Comparison of ENCODE assay signal across 8 cellular contexts in the genomic region with DNA sequence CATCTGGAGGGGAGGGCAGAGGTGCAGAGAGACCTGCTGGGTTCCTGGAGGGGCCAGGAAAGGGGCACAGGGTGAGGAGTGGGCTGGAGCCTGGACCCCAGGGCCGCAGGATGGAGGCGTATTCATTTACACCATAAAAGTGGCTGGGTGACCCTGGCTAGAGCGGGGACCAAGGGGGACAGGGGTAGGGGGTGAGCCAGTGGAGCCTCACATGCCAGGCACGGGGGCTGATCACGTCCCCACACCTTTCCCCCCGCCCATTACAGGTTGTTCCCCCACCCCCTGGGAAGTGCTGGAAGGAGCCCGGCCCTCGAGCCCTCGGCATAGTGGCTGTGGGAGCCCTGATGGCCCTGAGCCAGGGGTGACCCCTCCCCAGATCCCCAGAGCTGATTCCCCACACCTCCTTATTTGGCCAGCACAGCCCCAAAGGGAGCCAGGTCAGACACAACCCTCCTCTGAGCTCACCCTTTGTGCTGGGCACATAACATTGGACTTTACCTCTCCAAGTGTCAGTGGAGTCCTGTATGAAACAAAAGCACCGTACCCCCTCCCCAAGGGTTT. TPM values are rescaled to one million over a fixed set of nuclear protein-coding genes. Genes with fewer than 3 reads are reported as not detected.
DNase-seq lines count a peak whose midpoint lies in the region; ATAC-seq and TF ChIP-seq lines count a peak whose summit lies in the region.

No MANE protein-coding gene starts in this region.

- intact Hi-C loops in Calu3 (cut with micrococcal nuclease; ENCODE audit: unreplicated experiment) (loop anchor here (10.0 kb wide), 1 partner anchor 165 kb away; no protein-coding TSS in a partner anchor), ovary (cut with DNase I) (loop anchor here (5.0 to 10.0 kb wide), 5 partner anchors 55 to 165 kb away; partner anchors contain the start of gene CHKA (in 1 of the 4))

- H3K4me3 ChIP-seq in Karpas-422 (ENCODE audit: low read length) (peak overlapping the region; percentile 71), ovary (peak overlapping the region; percentile 72)
- H3K4me3 ChIP-seq in effector memory CD4-positive, alpha-beta T cell (ENCODE audit: insufficient read depth, low read depth, low read length, poor library complexity, severe bottlenecking) = peak overlapping the region; percentile 92

- TF ChIP-seq POLR2A in ovary (IDR thresholded peaks at IDR 0.05) = no peak

- no peaks in the 10 kb centered on the region for H3K27me3 Mint-ChIP-seq in Calu3 (ENCODE audit: unreplicated experiment)

- H3K79me2 ChIP-seq in Karpas-422 (ENCODE audit: low read length) = peaks cover 9% of the 10 kb centered on the region; the same call in 1 of the 2 replicates

- no peaks in the 10 kb centered on the region for H3K9me3 Mint-ChIP-seq in Calu3 (ENCODE audit: low read depth, unreplicated experiment)

- H3K9me2 ChIP-seq in Karpas-422 (replicated peaks; ENCODE audit: insufficient read depth, low read length) = no peaks in the 10 kb centered on the region

- peak overlapping the region; percentile 72 for H3K9ac ChIP-seq in Karpas-422 (ENCODE audit: low read length)

- peaks cover 40% of the 10 kb centered on the region for H3K4me1 ChIP-seq in Karpas-422 (ENCODE audit: low read length)
- peaks cover 36% of the 10 kb centered on the region for H3K4me1 ChIP-seq in effector memory CD4-positive, alpha-beta T cell (ENCODE audit: control insufficient read depth, insufficient read depth, low read length, poor library complexity, severe bottlenecking)
- peaks cover 14% of the 10 kb centered on the region for H3K4me1 ChIP-seq in ovary (ENCODE audit: insufficient read depth)

- TF ChIP-seq CTCF in Calu3 (IDR thresholded peaks at IDR 0.05; ENCODE audit: unreplicated experiment) = no peak
- TF ChIP-seq CTCF in ovary (IDR thresholded peaks at IDR 0.05) = no peak

- WGBS in ovary, 3 donors = 37 to 51% (median 43%) methylated on average over 8 to 10 of the region's 10 CpGs

- DNase-seq in Calu3 (no peak), Karpas-422 (no peak), ovary (peak in 3 of 5 donors; percentile 40 to 63 (median 60)), NCI-H82 treated with DMSO at 0.1 percent for 48 hours (lab: John Stamatoyannopoulos, UW; ENCODE audit: unreplicated experiment) (no peak), SIG-M5 treated with dmso at 0.1 percent for 504 hours (lab: John Stamatoyannopoulos, UW; ENCODE audit: unreplicated experiment) (no peak), amniotic stem cell (lab: John Stamatoyannopoulos, UW) (no peak)
- DNase-seq in effector memory CD4-positive, alpha-beta T cell = no peak

- peaks cover 10% of the 10 kb centered on the region for H3K4me1 Mint-ChIP-seq in Calu3 (ENCODE audit: low read depth, unreplicated experiment)

- no peak overlapping the region for H3K27ac Mint-ChIP-seq in Calu3 (ENCODE audit: unreplicated experiment)

- H3K27ac ChIP-seq in Karpas-422 (ENCODE audit: low read length) (peak overlapping the region; percentile 81), ovary (peak overlapping the region; percentile 70 to 84)
- H3K27ac ChIP-seq in effector memory CD4-positive, alpha-beta T cell (ENCODE audit: insufficient read depth, low read length, poor library complexity, severe bottlenecking) = peak overlapping the region; percentile 84

- H3K27me3 ChIP-seq in Karpas-422 (ENCODE audit: low read length) = no peaks in the 10 kb centered on the region
- H3K27me3 ChIP-seq in effector memory CD4-positive, alpha-beta T cell (replicated peaks; ENCODE audit: control insufficient read depth, insufficient read depth, low read length, poor library complexity, severe bottlenecking) = no peaks in the 10 kb centered on the region
- H3K27me3 ChIP-seq in ovary = no peaks in the 10 kb centered on the region

- H3K4me2 ChIP-seq in Karpas-422 (ENCODE audit: low read depth, low read length, poor library complexity, severe bottlenecking) = peak overlapping the region; percentile 72

- H3K36me3 ChIP-seq in Karpas-422 (ENCODE audit: insufficient read depth, low read length) (no peaks in the 10 kb centered on the region), ovary (no peaks in the 10 kb centered on the region)
- H3K36me3 ChIP-seq in effector memory CD4-positive, alpha-beta T cell (ENCODE audit: control insufficient read depth, insufficient read depth, low read length) = peaks cover 26% of the 10 kb centered on the region

- TF ChIP-seq EP300 in ovary (IDR thresholded peaks at IDR 0.05) = no peak

- H3K36me3 Mint-ChIP-seq in Calu3 (ENCODE audit: insufficient read depth, unreplicated experiment) = peaks cover 42% of the 10 kb centered on the region

- H4K20me1 ChIP-seq in Karpas-422 (ENCODE audit: insufficient read depth, low read depth, low read length) = no peaks in the 10 kb centered on the region

- CTCF ChIA-PET in Calu3 (lab: Charles Lee) = interaction anchor here (0.5 to 0.7 kb wide), 3 partner anchors 45 to 400 kb away, joined by 3 to 6 read pairs (median 4); no protein-coding TSS in a partner anchor

- H2AFZ ChIP-seq in Karpas-422 (ENCODE audit: low read length) = no peak overlapping the region; the same call in 1 of the 2 replicates

- H3K4me3 Mint-ChIP-seq in Calu3 (ENCODE audit: low read depth, unreplicated experiment) = peak overlapping the region; percentile 50

- ATAC-seq in HG03196 (IDR thresholded peaks at IDR 0.05; ENCODE audit: unreplicated experiment) = no peak

- H3K9me3 ChIP-seq in Karpas-422 (ENCODE audit: low read length) = no peaks in the 10 kb centered on the region
- H3K9me3 ChIP-seq in effector memory CD4-positive, alpha-beta T cell (ENCODE audit: control insufficient read depth, low read length) = no peaks in the 10 kb centered on the region
- no peaks in the 10 kb centered on the region for H3K9me3 ChIP-seq in ovary

- no TSS peak for BruUV-seq in Calu3 (replicated peaks; lab: Mats Ljungman, UMichigan)

RNA-seq across cellular contexts. Expression of gene TCIRG1, which starts 0.8 kb away (rescaled TPM):
- total RNA-seq in Calu3 (2022) = 42.1 and 49.7 TPM in 2 replicates
- total RNA-seq in Karpas-422 (2014; rRNA removed; shearing (Covaris generic); ENCODE audit: low replicate concordance) = 47.7 and 82.3 TPM in 2 replicates
- total RNA-seq in ovary = 100 to 1,000 TPM in 2 of 7 donors, 10 to 100 TPM in 5; 55.8 to 109 (median 78.6) TPM
- polyA plus RNA-seq in ovary = 10 to 100 TPM in 1 of 2 donors, 1 to 10 TPM in 1; 2.2 to 77.4 TPM

RNA-seq across cellular contexts. Expression of gene NDUFS8, which starts 9.1 kb away (rescaled TPM):
- 163 and 166 TPM in 2 replicates for total RNA-seq in Calu3 (2022)
- total RNA-seq in Karpas-422 (2014; rRNA removed; shearing (Covaris generic); ENCODE audit: low replicate concordance) = 159 and 231 TPM in 2 replicates
- total RNA-seq in ovary = 100 to 1,000 TPM in 5 of 7 donors, 10 to 100 TPM in 2; 95.6 to 163 (median 107) TPM
- 10 to 100 TPM; 15.3 to 80.1 TPM for polyA plus RNA-seq in ovary

RNA-seq across cellular contexts. Expression of gene ALDH3B1, which starts 29.5 kb away (rescaled TPM):
- total RNA-seq in Calu3 (2022) = 41.6 and 68.2 TPM in 2 replicates
- 0.40 TPM in 1 of 2 replicates, not detected in the other for total RNA-seq in Karpas-422 (2014; rRNA removed; shearing (Covaris generic); ENCODE audit: low replicate concordance)
- 10 to 100 TPM in 3 of 7 donors, 1 to 10 TPM in 4; 1.8 to 65.3 (median 8.9) TPM for total RNA-seq in ovary
- 1 to 10 TPM; 3.9 to 4.7 TPM for polyA plus RNA-seq in ovary

RNA-seq across cellular contexts. Expression of gene UNC93B1, which starts 35.7 kb away (rescaled TPM):
- total RNA-seq in Calu3 (2022) (71.2 and 92.6 TPM in 2 replicates), ovary (10 to 100 TPM in 6 of 7 donors, 1 to 10 TPM in 1; 9.0 to 39.6 (median 14.2) TPM)
- total RNA-seq in Karpas-422 (2014; rRNA removed; shearing (Covaris generic); ENCODE audit: low replicate concordance) = 71.1 and 112 TPM in 2 replicates
- polyA plus RNA-seq in ovary = 10 to 100 TPM in 1 of 2 donors, 1 to 10 TPM in 1; 9.6 to 11.1 TPM

Comparison
In these comparisons a context has a peak if more than half of its experiments do, and no peak if none do; other contexts are left out.
1. DNase-seq: peak in ovary (3 of 5); none in Calu3 (single experiment), Karpas-422 (single experiment), effector memory CD4-positive, alpha-beta T cell (0 of 3), NCI-H82 treated with DMSO at 0.1 percent for 48 hours (single experiment), SIG-M5 treated with dmso at 0.1 percent for 504 hours (single experiment) and amniotic stem cell (single experiment).
2. Peak in every context shown above with its lines, with median percentiles within 50 percentile points of each other: H3K27ac ChIP-seq and H3K4me3 ChIP-seq.